In the genomic region with DNA sequence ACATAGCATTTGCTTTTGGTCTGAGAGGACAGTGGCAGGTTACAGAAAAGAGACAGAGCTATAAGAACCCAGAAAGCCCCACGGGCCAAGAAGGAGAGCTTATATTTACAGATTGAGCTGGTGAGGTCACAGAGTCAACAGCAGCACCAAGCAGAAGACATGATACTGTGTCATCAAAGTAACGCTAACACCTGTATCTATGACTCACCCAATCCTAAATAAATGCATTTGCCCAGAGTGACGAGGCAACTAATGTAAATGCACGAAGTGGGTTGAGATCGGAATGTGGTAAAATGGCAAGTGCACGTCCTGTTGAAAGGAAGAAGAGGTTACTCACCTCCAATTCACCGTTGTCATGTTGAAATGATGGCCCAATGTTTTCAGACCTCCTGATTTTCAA, we compare ENCODE assay signal across 20 cellular contexts. TPM values are rescaled to one million over a fixed set of nuclear protein-coding genes. Genes with fewer than 3 reads are reported as not detected.
"Had no signal": no experiment of that assay in that cellular context is flagged by ENCODE, and none has a peak within 500 bp of the region (broad histone marks: within the 10 kb centered on the region; RNA-seq: fewer than 3 reads in every experiment).

No MANE protein-coding gene starts in this region.

- H3K9me3 Mint-ChIP-seq: activated CD4-positive, alpha-beta memory T cell treated with anti-CD3 and anti-CD28 coated beads, Interleukin-2, amount 10 ng/mL, durations not matched to agents 7 days and 5 days; activated T-cell treated with anti-CD3 and anti-CD28 coated beads, Interleukin-2, amount 50 U/mL, for 24 hours had no signal

- DNase-seq: activated CD4-positive, alpha-beta memory T cell treated with anti-CD3 and anti-CD28 coated beads, Interleukin-2, amount 10 ng/mL, durations not matched to agents 7 days and 5 days; activated CD4-positive, alpha-beta T cell treated with anti-CD3 and anti-CD28 coated beads for 48 hours; activated CD4-positive, CD25-positive, alpha-beta regulatory T cell; activated naive CD4-positive, alpha-beta T cell treated with anti-CD3 and anti-CD28 coated beads, Interleukin-2, amount 50 U/mL, for 16 hours; activated T-cell treated with anti-CD3 and anti-CD28 coated beads, Interleukin-2, amount 50 U/mL, for 24 hours; aorta; brain microvascular endothelial cell; gastrocnemius medialis; head of caudate nucleus; left lung; nephron progenitor cell; occipital lobe; retina; stimulated activated CD4-positive, alpha-beta T cell treated with anti-CD3 and anti-CD28 coated beads, Interleukin-12 subunit alpha, Interleukin-12 subunit beta, amount 100 ng/mL, for 4 hours; stimulated activated CD4-positive, alpha-beta T cell treated with anti-CD3 and anti-CD28 coated beads, Interleukin-1b, Interleukin-23, amount 100 ng/mL, for 48 hours; stimulated activated CD8-positive, alpha-beta memory T cell treated with anti-CD3 and anti-CD28 coated beads, Interleukin-4, amount 100 ng/mL, for 48 hours; stimulated activated naive CD4-positive, alpha-beta T cell had no signal

- H3K27ac ChIP-seq: brain microvascular endothelial cell, coronary artery, gastrocnemius medialis, left lung had no signal

- H3K4me3 Mint-ChIP-seq: activated CD4-positive, alpha-beta memory T cell treated with anti-CD3 and anti-CD28 coated beads, Interleukin-2, amount 10 ng/mL, durations not matched to agents 7 days and 5 days; activated T-cell treated with anti-CD3 and anti-CD28 coated beads, Interleukin-2, amount 50 U/mL, for 24 hours; central memory CD8-positive, alpha-beta T cell; nephron progenitor cell had no signal

- H3K4me1 ChIP-seq: gastrocnemius medialis, left lung had no signal

- H3K4me3 ChIP-seq: coronary artery, gastrocnemius medialis, left lung had no signal

- H3K4me1 Mint-ChIP-seq: activated CD4-positive, alpha-beta memory T cell treated with anti-CD3 and anti-CD28 coated beads, Interleukin-2, amount 10 ng/mL, durations not matched to agents 7 days and 5 days; central memory CD8-positive, alpha-beta T cell; nephron progenitor cell had no signal

- ATAC-seq: gastrocnemius medialis, left lung had no signal

- H3K36me3 ChIP-seq: brain microvascular endothelial cell, gastrocnemius medialis, left lung had no signal

- H3K27me3 ChIP-seq: brain microvascular endothelial cell, gastrocnemius medialis, left lung had no signal

- H3K27ac Mint-ChIP-seq: activated CD4-positive, alpha-beta memory T cell treated with anti-CD3 and anti-CD28 coated beads, Interleukin-2, amount 10 ng/mL, durations not matched to agents 7 days and 5 days; activated T-cell treated with anti-CD3 and anti-CD28 coated beads, Interleukin-2, amount 50 U/mL, for 24 hours; nephron progenitor cell had no signal

- H3K9me3 ChIP-seq: left lung had no signal

RNA-seq across cellular contexts. Expression of a gene that starts 6.7 kb away (rescaled TPM):
- total RNA-seq: activated CD4-positive, alpha-beta memory T cell treated with anti-CD3 and anti-CD28 coated beads, Interleukin-2, amount 10 ng/mL, durations not matched to agents 7 days and 5 days had no signal

RNA-seq across cellular contexts. Expression of a gene that starts 52.9 kb away (rescaled TPM):
- total RNA-seq: activated CD4-positive, alpha-beta memory T cell treated with anti-CD3 and anti-CD28 coated beads, Interleukin-2, amount 10 ng/mL, durations not matched to agents 7 days and 5 days; lung microvascular endothelial cell had no signal
